1 cellular context compared by ENCODE assay signal in the genomic region with DNA sequence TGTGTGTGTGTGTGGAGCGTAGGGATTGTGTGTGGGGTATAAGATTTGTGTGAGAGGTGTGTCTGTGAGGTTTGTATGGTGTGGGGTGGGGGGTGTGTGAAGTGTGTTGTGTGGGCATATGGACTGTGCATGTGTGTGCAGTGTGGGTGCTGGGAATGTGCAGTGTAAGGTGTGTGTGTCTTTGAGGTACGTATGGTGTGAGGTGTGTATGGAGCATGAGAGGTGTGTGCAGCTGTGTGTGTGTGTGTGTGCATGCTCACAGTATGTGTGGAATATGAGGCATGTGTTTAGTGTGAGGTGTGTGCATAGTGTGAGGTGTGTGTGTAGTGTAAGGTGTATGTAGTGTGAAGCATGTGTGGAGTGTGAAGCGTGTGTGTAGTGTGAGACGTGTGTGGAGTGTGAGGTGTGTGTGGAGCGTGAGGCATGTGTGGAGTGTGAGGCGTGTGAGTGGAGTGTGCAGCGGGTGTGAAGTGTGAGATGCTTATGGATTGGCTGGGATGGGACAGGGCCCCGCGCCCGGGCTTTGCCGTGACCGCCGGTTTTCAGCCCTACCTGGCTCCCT.
TF ChIP-seq lines count a peak whose summit lies in the region.

No MANE protein-coding gene starts in this region.

TF ChIP-seq in IMR-90, 13 proteins besides CTCF, POLR2A, EP300 and RAD21:
- no peak for TF ChIP-seq MXI1 (IDR thresholded peaks at IDR 0.05; ENCODE audit: borderline replicate concordance, low read depth, low read length)
- no peak for TF ChIP-seq SMC3 (IDR thresholded peaks at IDR 0.05; ENCODE audit: low read depth, low read length)
- TF ChIP-seq BHLHE40 (IDR thresholded peaks at IDR 0.05; ENCODE audit: low read depth, low read length) = no peak
- no peak for TF ChIP-seq ELK1 (IDR thresholded peaks at IDR 0.05; ENCODE audit: borderline replicate concordance, low read depth, low read length)
- TF ChIP-seq RFX5 (IDR thresholded peaks at IDR 0.05; ENCODE audit: low read depth, low read length) = no peak
- TF ChIP-seq NFE2L2 (IDR thresholded peaks at IDR 0.05; ENCODE audit: low read depth, low read length) = no peak
- no peak for TF ChIP-seq RCOR1 (IDR thresholded peaks at IDR 0.05; ENCODE audit: insufficient replicate concordance, low read length)
- TF ChIP-seq MAFK (IDR thresholded peaks at IDR 0.05; ENCODE audit: low read depth, low read length) = no peak
- TF ChIP-seq CEBPB (IDR thresholded peaks at IDR 0.05; ENCODE audit: low read depth, low read length) = no peak
- no peak for TF ChIP-seq USF2 (IDR thresholded peaks at IDR 0.05; ENCODE audit: low read depth, low read length)
- TF ChIP-seq FOS (IDR thresholded peaks at IDR 0.05; ENCODE audit: low read depth, low read length) = no peak
- TF ChIP-seq CHD1 (IDR thresholded peaks at IDR 0.05; ENCODE audit: low read depth, low read length) = no peak
- TF ChIP-seq MAZ (IDR thresholded peaks at IDR 0.05; ENCODE audit: borderline replicate concordance, low read depth, low read length) = no peak
